In genomic region chr18:56869189-56869777, GRCh38 we compare ENCODE assay signal across 9 cellular contexts.
DNase-seq lines count a peak whose midpoint lies in the region; ATAC-seq, FAIRE-seq and TF ChIP-seq lines count a peak whose summit lies in the region.
"Had no signal": no experiment of that assay in that cellular context is flagged by ENCODE, and none has a peak within 500 bp of the region (broad histone marks: within the 10 kb centered on the region; RNA-seq: fewer than 3 reads in every experiment).

No MANE protein-coding gene starts in this region.

- peak; percentile 74 for TF ChIP-seq RAD21 in neural cell (conservative IDR thresholded peaks at IDR 0.05)

- H3K79me2 ChIP-seq in endothelial cell of umbilical vein (ENCODE audit: control insufficient read depth, insufficient read depth, low read length) (no peaks in the 10 kb centered on the region), neural cell (replicated peaks; ENCODE audit: insufficient read depth, low read length) (no peaks in the 10 kb centered on the region)

- TF ChIP-seq CTCF in Peyer's patch (IDR thresholded peaks at IDR 0.05) (peak in 5 of 6 experiments; percentile 36 to 81 (median 71)), endothelial cell of umbilical vein (IDR thresholded peaks at IDR 0.05; ENCODE audit: extremely low read depth in 1 of 2, insufficient read depth in 1 of 2, low read depth in 1 of 2, low read length in 2 of 2) (peak; percentile 58 to 63), neural cell (IDR thresholded peaks at IDR 0.05; ENCODE audit: poor library complexity, severe bottlenecking) (peak; percentile 76)

- POLR2A ChIA-PET in endothelial cell of umbilical vein (lab: Charles Lee) = no interaction called here

- dilution Hi-C loops in endothelial cell of umbilical vein (cut with MboI; ENCODE audit: extremely low pct_ligation_motif_present, low sequenced_read_pairs) = no loop called here

- CTCF ChIA-PET in endothelial cell of umbilical vein (lab: Charles Lee) = interaction anchor here (0.7 to 2.0 kb wide), 46 partner anchors 9 to 1439 kb away, joined by 3 to 20 read pairs (median 4); partner anchors contain the start of gene ONECUT2

- H3K4me2 ChIP-seq in endothelial cell of umbilical vein (ENCODE audit: insufficient read depth, low read length) (no peak overlapping the region), neural cell (ENCODE audit: low read length) (no peak overlapping the region)

- H2AFZ ChIP-seq in endothelial cell of umbilical vein (ENCODE audit: low read depth, low read length) (no peak overlapping the region), neural cell (ENCODE audit: low read depth, low read length) (no peak overlapping the region)

- no peaks in the 10 kb centered on the region for H3K9me2 ChIP-seq in neural cell (ENCODE audit: insufficient read depth, low read length)

- peak; percentile 21 for DNase-seq in DMS114 treated with DMSO at 0.1 percent for 48 hours (lab: John Stamatoyannopoulos, UW; ENCODE audit: unreplicated experiment)
- peak; percentile 50 for DNase-seq in LoVo (ENCODE audit: low spot score)
- DNase-seq in Peyer's patch = no peak
- DNase-seq in endothelial cell of umbilical vein (ENCODE audit: low read depth, low spot score) = peak; percentile 64
- DNase-seq in HuH-7.5 (ENCODE audit: low spot score) = no peak
- DNase-seq in activated T-cell treated with anti-CD3 and anti-CD28 coated beads, Interleukin-2, amount 50 U/mL, for 1 hour = no peak

- no peaks in the 10 kb centered on the region for H3K9me3 ChIP-seq in Peyer's patch
- no peaks in the 10 kb centered on the region for H3K9me3 ChIP-seq in endothelial cell of umbilical vein (replicated peaks; ENCODE audit: control insufficient read depth, insufficient read depth, low read length)
- H3K9me3 ChIP-seq in neural cell (ENCODE audit: low read length) = no peaks in the 10 kb centered on the region
- H3K9me3 ChIP-seq: SJSA1 had no signal

- TF ChIP-seq POLR2A in Peyer's patch (IDR thresholded peaks at IDR 0.05) (no peak), endothelial cell of umbilical vein (IDR thresholded peaks at IDR 0.05; ENCODE audit: low read depth, low read length) (no peak)

- BruUV-seq in endothelial cell of umbilical vein (replicated peaks; lab: Mats Ljungman, UMichigan) = no TSS peak

- H4K20me1 ChIP-seq in endothelial cell of umbilical vein (replicated peaks; ENCODE audit: control insufficient read depth, extremely low read depth, insufficient read depth, low read length) = no peaks in the 10 kb centered on the region
- no peaks in the 10 kb centered on the region for H4K20me1 ChIP-seq in neural cell (ENCODE audit: insufficient read depth)

- H3K27ac ChIP-seq in Peyer's patch (no peak overlapping the region), endothelial cell of umbilical vein (ENCODE audit: insufficient read depth, low read depth, low read length) (no peak overlapping the region), neural cell (ENCODE audit: low read length) (no peak overlapping the region)
- H3K27ac ChIP-seq: SJSA1 had no signal

- FAIRE-seq in endothelial cell of umbilical vein (lab: Jason Lieb, UNC) = peak; percentile 21

- peak; percentile 61 for ATAC-seq in GM21515 (IDR thresholded peaks at IDR 0.05; ENCODE audit: unreplicated experiment)

- intact Hi-C loops in endothelial cell of umbilical vein (cut with micrococcal nuclease) = loop anchor here (1.0 to 5.0 kb wide), 3 partner anchors 120 to 693 kb away; no protein-coding TSS in a partner anchor

- no peaks in the 10 kb centered on the region for H3K4me1 ChIP-seq in Peyer's patch
- H3K4me1 ChIP-seq in endothelial cell of umbilical vein (ENCODE audit: control insufficient read depth, extremely low read depth, insufficient read depth, low read length) = peaks cover 10% of the 10 kb centered on the region

- peaks cover 6% of the 10 kb centered on the region for H3F3A ChIP-seq in neural cell (ENCODE audit: insufficient read depth, low read length, poor library complexity, severe bottlenecking)

- H3K36me3 ChIP-seq in Peyer's patch (no peaks in the 10 kb centered on the region), endothelial cell of umbilical vein (ENCODE audit: control insufficient read depth in 2 of 2, extremely low read depth in 1 of 2, insufficient read depth in 2 of 2, low read length in 2 of 2) (no peaks in the 10 kb centered on the region), neural cell (ENCODE audit: insufficient read depth, low read length) (no peaks in the 10 kb centered on the region)
- H3K36me3 ChIP-seq: SJSA1 had no signal

- no peak for TF ChIP-seq EP300 in neural cell (conservative IDR thresholded peaks at IDR 0.05; ENCODE audit: poor library complexity, severe bottlenecking)

- H3K27me3 ChIP-seq in Peyer's patch = no peaks in the 10 kb centered on the region
- no peaks in the 10 kb centered on the region for H3K27me3 ChIP-seq in endothelial cell of umbilical vein (ENCODE audit: control insufficient read depth in 2 of 2, insufficient read depth in 2 of 2, low read length in 2 of 2)
- peaks cover 10% of the 10 kb centered on the region for H3K27me3 ChIP-seq in neural cell (ENCODE audit: insufficient read depth, low read depth, low read length)
- H3K27me3 ChIP-seq: SJSA1 had no signal

- H3K4me3 ChIP-seq in Peyer's patch (no peak overlapping the region), endothelial cell of umbilical vein (replicated peaks in 1 of 3; ENCODE audit: insufficient read depth in 1 of 3, low read depth in 1 of 3, low read length in 3 of 3) (no peak overlapping the region), neural cell (ENCODE audit: low read length) (no peak overlapping the region)
- H3K4me3 ChIP-seq: SJSA1 had no signal

- no peaks in the 10 kb centered on the region for H3K9me1 ChIP-seq in endothelial cell of umbilical vein (replicated peaks; ENCODE audit: control insufficient read depth, extremely low read depth, insufficient read depth, low read length)

- no peak overlapping the region for H3K9ac ChIP-seq in endothelial cell of umbilical vein (replicated peaks; ENCODE audit: extremely low read depth, insufficient read depth, low read length)
- H3K9ac ChIP-seq in neural cell (ENCODE audit: low read length) = no peak overlapping the region

TF ChIP-seq in endothelial cell of umbilical vein, 7 proteins besides CTCF, POLR2A, EP300 and RAD21:
- no peak for TF ChIP-seq POLR2AphosphoS5 (IDR thresholded peaks at IDR 0.05; ENCODE audit: insufficient read depth, low read depth, low read length)
- no peak for TF ChIP-seq FOS (IDR thresholded peaks at IDR 0.05; ENCODE audit: borderline replicate concordance, insufficient read depth, low read length)
- no peak for TF ChIP-seq MAX (IDR thresholded peaks at IDR 0.05; ENCODE audit: insufficient read depth, insufficient read length)
- no peak for TF ChIP-seq EZH2 (IDR thresholded peaks at IDR 0.05; ENCODE audit: borderline replicate concordance, low read depth, low read length, severe bottlenecking)
- no peak for TF ChIP-seq GATA2 (IDR thresholded peaks at IDR 0.05; ENCODE audit: insufficient read depth, insufficient read length, low read depth, low read length)
- no peak for TF ChIP-seq MYC (IDR thresholded peaks at IDR 0.05; ENCODE audit: low read depth, low read length)
- TF ChIP-seq JUN (IDR thresholded peaks at IDR 0.05; ENCODE audit: borderline replicate concordance, insufficient read depth, insufficient read length, low read depth) = no peak

TF ChIP-seq in neural cell, 6 proteins besides CTCF, POLR2A, EP300 and RAD21:
- TF ChIP-seq POLR2AphosphoS5 (IDR thresholded peaks at IDR 0.05) (no peak), TAF1 (IDR thresholded peaks at IDR 0.05; ENCODE audit: low read depth) (no peak), SMC3 (conservative IDR thresholded peaks at IDR 0.05; ENCODE audit: poor library complexity) (peak; percentile 78)
TF ChIP-seq in neural cell: peak in this region for 1.

Comparison
In these comparisons a context has a peak if more than half of its experiments do, and no peak if none do; other contexts are left out.
1. DNase-seq: peak in DMS114 treated with DMSO at 0.1 percent for 48 hours (single experiment), LoVo (single experiment) and endothelial cell of umbilical vein (single experiment); none in Peyer's patch (0 of 3), HuH-7.5 (single experiment) and activated T-cell treated with anti-CD3 and anti-CD28 coated beads, Interleukin-2, amount 50 U/mL, for 1 hour (single experiment).
2. Peak in every context shown above with its lines, with median percentiles within 50 percentile points of each other: CTCF ChIP-seq.